In genomic region chr4:67879486-67879885, GRCh38 we compare ENCODE assay signal across 1 cellular context.
TF ChIP-seq lines count a peak whose summit lies in the region.

No MANE protein-coding gene starts in this region.

TF ChIP-seq in IMR-90, 13 proteins besides CTCF, POLR2A, EP300 and RAD21 (continued from another document):
- TF ChIP-seq ELK1 (IDR thresholded peaks at IDR 0.05; ENCODE audit: borderline replicate concordance, low read depth, low read length) (no peak), MXI1 (IDR thresholded peaks at IDR 0.05; ENCODE audit: borderline replicate concordance, low read depth, low read length) (no peak), CHD1 (IDR thresholded peaks at IDR 0.05; ENCODE audit: low read depth, low read length) (no peak)
